Comparison of ENCODE assay signal across 21 cellular contexts in genomic region chr14:37652042-37652441, GRCh38. TPM values are rescaled to one million over a fixed set of nuclear protein-coding genes. Genes with fewer than 3 reads are reported as not detected.
A peak's percentile ranks its signal among the peaks of the same experiment; 100 is the strongest.
DNase-seq lines count a peak whose midpoint lies in the region; ATAC-seq, FAIRE-seq and TF ChIP-seq lines count a peak whose summit lies in the region.
"Had no signal": no experiment of that assay in that cellular context is flagged by ENCODE, and none has a peak within 500 bp of the region (broad histone marks: within the 10 kb centered on the region; RNA-seq: fewer than 3 reads in every experiment).

No MANE protein-coding gene starts in this region.

- no peaks in the 10 kb centered on the region; the same call in 1 of the 2 replicates for H3K23me2 ChIP-seq in H1 (ENCODE audit: low read depth, low read length)

- TF ChIP-seq RAD21 in A549 (conservative IDR thresholded peaks at IDR 0.05 in 1 of 2, IDR thresholded peaks at IDR 0.05 in 1 of 2): no peak
- no peak for TF ChIP-seq RAD21 in H1 (IDR thresholded peaks at IDR 0.05 in 1 of 2, conservative IDR thresholded peaks at IDR 0.05 in 1 of 2; ENCODE audit: low read depth in 2 of 2, low read length in 2 of 2)

- TF ChIP-seq CTCF in A549 (IDR thresholded peaks at IDR 0.05): no peak
- no peak for TF ChIP-seq CTCF in H1 (IDR thresholded peaks at IDR 0.05; ENCODE audit: control extremely low read depth in 1 of 3, insufficient read depth in 1 of 3, low read depth in 1 of 3, low read length in 3 of 3)
- no peak for TF ChIP-seq CTCF in A673 (conservative IDR thresholded peaks at IDR 0.05; ENCODE audit: low read depth, low read length)

- intact Hi-C loops in A673 (cut with micrococcal nuclease; ENCODE audit: unreplicated experiment): no loop called here

- H3K27me3 ChIP-seq in Karpas-422 (ENCODE audit: low read length) (no peaks in the 10 kb centered on the region), H1 (replicated peaks in 1 of 4; ENCODE audit: control insufficient read depth in 3 of 4, extremely low read depth in 1 of 4, insufficient read depth in 3 of 4, low read length in 3 of 4) (no peaks in the 10 kb centered on the region), A673 (replicated peaks; ENCODE audit: insufficient read depth, low read depth, low read length, poor library complexity) (no peaks in the 10 kb centered on the region)

- no peaks in the 10 kb centered on the region for H3K9me2 ChIP-seq in Karpas-422 (replicated peaks; ENCODE audit: insufficient read depth, low read length)

- H3K9me3 ChIP-seq in A549 (no peaks in the 10 kb centered on the region), Karpas-422 (ENCODE audit: low read length) (no peaks in the 10 kb centered on the region), H1 (ENCODE audit: insufficient read depth in 2 of 2, low read depth in 1 of 2, low read length in 1 of 2) (no peaks in the 10 kb centered on the region), A673 (ENCODE audit: low read depth, low read length, poor library complexity, severe bottlenecking) (no peaks in the 10 kb centered on the region)

- FAIRE-seq in A549 (lab: Jason Lieb, UNC): no peak
- FAIRE-seq in H1 (lab: Jason Lieb, UNC): no peak
- FAIRE-seq: A204.1, GM12892, GM19239 had no signal

- no peak overlapping the region for H4K8ac ChIP-seq in H1 (ENCODE audit: extremely low read depth, insufficient read depth, low read length)

- POLR2A ChIA-PET in A549 (lab: Yijun Ruan, JAX) (no interaction called here), H1 (lab: Charles Lee; ENCODE audit: partially characterized antibody) (no interaction called here), A673 (lab: Charles Lee; ENCODE audit: low non-redundant PET) (no interaction called here)

- no TSS peak for BruUV-seq in A673 (replicated peaks; lab: Mats Ljungman, UMichigan)

- H3K4me3 ChIP-seq in A549 (no peak overlapping the region), Karpas-422 (ENCODE audit: low read length) (peak overlapping the region; percentile 2; the same call in 1 of the 2 replicates), H1 (ENCODE audit: extremely low read depth in 1 of 4, insufficient read depth in 2 of 4, low read depth in 3 of 4, low read length in 4 of 4) (no peak overlapping the region), A673 (ENCODE audit: low read depth, low read length, poor library complexity, severe bottlenecking) (no peak overlapping the region)

- no peak for DNase-seq in A549 (ENCODE audit: low read depth in 1 of 2, low spot score in 1 of 2)
- DNase-seq in Karpas-422: no peak
- no peak for DNase-seq in H1 (ENCODE audit: low read depth in 1 of 2, low spot score in 2 of 2)
- DNase-seq in A673 (ENCODE audit: low spot score): no peak
- DNase-seq in GM03348 (ENCODE audit: low spot score): no peak
- DNase-seq in cortex of kidney (lab: John Stamatoyannopoulos, UW): no peak
- DNase-seq: C1 segment of cervical spinal cord; Calu3; CD4-positive, alpha-beta memory T cell; COR-L47; DMS53; DMS79 treated with DMSO at 0.1 percent for 48 hours; GF-D8; GOT3; H7; HCEC 1CT had no signal

- CTCF ChIA-PET in A549 (lab: Yijun Ruan, JAX) (no interaction called here), H1 (lab: Charles Lee; ENCODE audit: partially characterized antibody) (no interaction called here), A673 (lab: Charles Lee) (no interaction called here)

- H3K79me2 ChIP-seq in Karpas-422 (ENCODE audit: low read length) (no peaks in the 10 kb centered on the region), H1 (ENCODE audit: control insufficient read depth in 1 of 2, insufficient read depth in 2 of 2, low read length in 2 of 2) (no peaks in the 10 kb centered on the region)

- no peak overlapping the region for H4K5ac ChIP-seq in H1 (ENCODE audit: insufficient read length, low read depth, low read length)

- H2BK12ac ChIP-seq in H1 (ENCODE audit: low read depth, low read length): no peak overlapping the region

- no peak for TF ChIP-seq POLR2A in A549 (IDR thresholded peaks at IDR 0.05; ENCODE audit: low read length)
- no peak for TF ChIP-seq POLR2A in H1 (IDR thresholded peaks at IDR 0.05; ENCODE audit: control extremely low read depth in 1 of 2, low read depth in 2 of 2, low read length in 2 of 2)

- H2AK5ac ChIP-seq in H1 (ENCODE audit: low read depth, low read length): no peak overlapping the region

- no peak overlapping the region for H3K56ac ChIP-seq in H1 (replicated peaks; ENCODE audit: insufficient read length, low read depth, low read length)

- no peak overlapping the region for H2BK20ac ChIP-seq in H1 (ENCODE audit: low read length)

- no peak overlapping the region for H3K4ac ChIP-seq in H1 (replicated peaks; ENCODE audit: insufficient read length, low read depth, low read length)

- H3K36me3 ChIP-seq in Karpas-422 (ENCODE audit: insufficient read depth, low read length) (no peaks in the 10 kb centered on the region; the same call in 1 of the 2 replicates), H1 (ENCODE audit: control insufficient read depth in 2 of 4, insufficient read depth in 4 of 4, low read length in 3 of 4) (no peaks in the 10 kb centered on the region), A673 (ENCODE audit: insufficient read depth, low read length, poor library complexity, severe bottlenecking) (no peaks in the 10 kb centered on the region)

- H2BK5ac ChIP-seq in H1 (ENCODE audit: low read depth, low read length): no peak overlapping the region

- H3K4me2 ChIP-seq in A549: no peak overlapping the region
- peak overlapping the region; percentile 63 for H3K4me2 ChIP-seq in Karpas-422 (ENCODE audit: low read depth, low read length, poor library complexity, severe bottlenecking)
- no peak overlapping the region for H3K4me2 ChIP-seq in H1 (ENCODE audit: insufficient read depth in 1 of 2, low read depth in 2 of 2, low read length in 2 of 2)

- H3K18ac ChIP-seq in H1 (ENCODE audit: extremely low read depth, low read length): no peak overlapping the region; the same call in 1 of the 2 replicates

- peak overlapping the region; percentile 1; the same call in 1 of the 2 replicates for H2BK15ac ChIP-seq in H1 (ENCODE audit: low read length)

- 95% methylated on average over 4 of the region's 4 CpGs for WGBS in A549 (ENCODE audit: missing lambda C conversion rate)
- 95% methylated on average over 4 of the region's 4 CpGs; no CpG with 5 or more reads in 1 of the 2 experiments for WGBS in H1 (ENCODE audit: extremely low coverage in 1 of 2, insufficient coverage in 1 of 2, insufficient read length in 1 of 2, insufficient replicate concordance in 2 of 2, low coverage in 1 of 2, low lambda C conversion rate in 2 of 2, missing lambda C conversion rate in 1 of 2), 2 experiments

- H3K4me1 ChIP-seq in A549: peaks cover 9% of the 10 kb centered on the region; the same call in 2 of the 3 replicates
- H3K4me1 ChIP-seq in Karpas-422 (ENCODE audit: low read length): peaks cover 71% of the 10 kb centered on the region
- H3K4me1 ChIP-seq in H1 (replicated peaks in 1 of 4; ENCODE audit: control insufficient read depth in 3 of 4, insufficient read depth in 4 of 4, low read length in 3 of 4): peaks cover 2 to 9% (median 2%) of the 10 kb centered on the region in 4 experiments; a peak in 5 of 7 replicates
- no peaks in the 10 kb centered on the region for H3K4me1 ChIP-seq in A673 (ENCODE audit: insufficient read depth, low read length, poor library complexity, severe bottlenecking)

- TF ChIP-seq EP300 in A549 (IDR thresholded peaks at IDR 0.05) (no peak), H1 (IDR thresholded peaks at IDR 0.05; ENCODE audit: borderline replicate concordance in 1 of 2, low read depth in 2 of 2, low read length in 2 of 2) (no peak)

- H2BK120ac ChIP-seq in H1 (replicated peaks; ENCODE audit: low read depth, low read length): no peak overlapping the region

- ATAC-seq in A549: no peak

- no peak overlapping the region for H3K23ac ChIP-seq in H1 (ENCODE audit: insufficient read length)

- peak overlapping the region; percentile 57 for H2AFZ ChIP-seq in Karpas-422 (ENCODE audit: low read length)
- no peak overlapping the region; the same call in 1 of the 2 replicates for H2AFZ ChIP-seq in H1 (ENCODE audit: low read length)

- no peak overlapping the region for H4K91ac ChIP-seq in H1 (replicated peaks; ENCODE audit: insufficient read length, low read length)

- H3K79me1 ChIP-seq in H1 (ENCODE audit: low read depth, low read length): no peaks in the 10 kb centered on the region

- no peaks in the 10 kb centered on the region for H4K20me1 ChIP-seq in Karpas-422 (ENCODE audit: insufficient read depth, low read depth, low read length)
- H4K20me1 ChIP-seq in H1 (replicated peaks in 1 of 2; ENCODE audit: control insufficient read depth in 1 of 2, insufficient read depth in 2 of 2, low read length in 2 of 2): no peaks in the 10 kb centered on the region

- H3K9ac ChIP-seq in Karpas-422 (ENCODE audit: low read length): peak overlapping the region; percentile 29; the same call in 1 of the 2 replicates
- H3K9ac ChIP-seq in H1 (replicated peaks in 1 of 4; ENCODE audit: extremely low read depth in 1 of 4, low read depth in 3 of 4, low read length in 3 of 4): no peak overlapping the region

- H3K27ac ChIP-seq in A549 (no peak overlapping the region), Karpas-422 (ENCODE audit: low read length) (peak overlapping the region; percentile 94), H1 (ENCODE audit: low read depth, low read length) (no peak overlapping the region), A673 (ENCODE audit: low read depth, low read length, poor library complexity, severe bottlenecking) (no peak overlapping the region)

- no peak overlapping the region for H3K14ac ChIP-seq in H1 (ENCODE audit: insufficient read length)

RNA-seq across cellular contexts. Expression of gene TTC6, which starts 56.6 kb away (rescaled TPM):
- polyA plus RNA-seq in A549 (2011; rRNA removed) (0.79 and 1.7 TPM in 2 replicates), A549 (2017; fragmentation: RNase III; extraction: RNeasy Plus Mini Kit Qiagen cat#74134 plus additional on column Dnase treatment) (0.21 to 0.41 TPM (median 0.34 TPM) in 3 replicates), H1 (2011; rRNA removed) (0.02 and 0.05 TPM in 2 replicates)
- polyA plus RNA-seq in A549 (2012; cell fraction: cytosol; rRNA removed): 0.18 and 0.22 TPM in 2 replicates
- 0.53 and 1.3 TPM in 2 replicates for polyA plus RNA-seq in A549 (2012; cell fraction: nucleus; rRNA removed)
- 1.3 and 1.8 TPM in 2 replicates for polyA minus RNA-seq in A549 (2011; rRNA and poly(A)+ RNA removed)
- total RNA-seq in Karpas-422 (2014; rRNA removed; shearing (Covaris generic); ENCODE audit: low replicate concordance): not detected in 2 replicates
- not detected in 2 replicates for total RNA-seq in H1 (2021; fragmentation: NEBNext Ultra II Directional; extraction: Animal tissue kit (Norgen Biotek cat#: 25700))
- polyA plus RNA-seq in H1 (2011; cell fraction: cytosol; rRNA removed): 0.05 TPM
- polyA plus RNA-seq in H1 (2011; cell fraction: nucleus; rRNA removed): 0.04 TPM
- polyA plus RNA-seq in H1 (2012, experiment 1 of 2): 0.08 TPM in 1 of 4 replicates, not detected in the others
- not detected for polyA plus RNA-seq in H1 (2012, experiment 2 of 2)
- polyA plus RNA-seq in H1 (2013, experiment 1 of 2): 0.02 TPM
- 0.09 TPM for polyA plus RNA-seq in H1 (2013, experiment 2 of 2)
- polyA minus RNA-seq in H1 (2011; rRNA and poly(A)+ RNA removed): 0.05 TPM in 1 of 2 replicates, not detected in the other
- not detected for polyA minus RNA-seq in H1 (2011; cell fraction: cytosol; rRNA and poly(A)+ RNA removed)
- polyA minus RNA-seq in H1 (2011; cell fraction: nucleus; rRNA and poly(A)+ RNA removed): 0.10 TPM
- total RNA-seq in A673 (2021): 0.11 and 0.35 TPM in 2 replicates
- total RNA-seq: CD4-positive, alpha-beta memory T cell; G401 had no signal
- polyA plus RNA-seq: BJ; CD4-positive, alpha-beta memory T cell had no signal

RNA-seq across cellular contexts. Expression of gene FOXA1, which starts 57.0 kb away (rescaled TPM):
- polyA plus RNA-seq in A549 (2011; rRNA removed) (17.9 and 18.1 TPM in 2 replicates), A549 (2017; fragmentation: RNase III; extraction: RNeasy Plus Mini Kit Qiagen cat#74134 plus additional on column Dnase treatment) (5.5 to 5.9 TPM (median 5.8 TPM) in 3 replicates), H1 (2011; rRNA removed) (0.05 and 0.08 TPM in 2 replicates)
- 11.1 and 15.1 TPM in 2 replicates for polyA plus RNA-seq in A549 (2012; cell fraction: cytosol; rRNA removed)
- polyA plus RNA-seq in A549 (2012; cell fraction: nucleus; rRNA removed): 14.2 and 22.2 TPM in 2 replicates
- polyA minus RNA-seq in A549 (2011; rRNA and poly(A)+ RNA removed): 15.5 and 16.1 TPM in 2 replicates
- not detected in 2 replicates for total RNA-seq in Karpas-422 (2014; rRNA removed; shearing (Covaris generic); ENCODE audit: low replicate concordance)
- total RNA-seq in H1 (2021; fragmentation: NEBNext Ultra II Directional; extraction: Animal tissue kit (Norgen Biotek cat#: 25700)): 0.17 and 0.20 TPM in 2 replicates
- polyA plus RNA-seq in H1 (2011; cell fraction: cytosol; rRNA removed): 0.05 TPM
- polyA plus RNA-seq in H1 (2011; cell fraction: nucleus; rRNA removed): not detected
- polyA plus RNA-seq in H1 (2012, experiment 1 of 2): 0.08 to 0.19 TPM in 2 of 4 replicates, not detected in the others
- polyA plus RNA-seq in H1 (2012, experiment 2 of 2): 0.07 TPM
- polyA plus RNA-seq in H1 (2013, experiment 1 of 2): 0.10 TPM
- polyA plus RNA-seq in H1 (2013, experiment 2 of 2): 0.06 TPM
- 0.09 TPM in 1 of 2 replicates, not detected in the other for polyA minus RNA-seq in H1 (2011; rRNA and poly(A)+ RNA removed)
- not detected for polyA minus RNA-seq in H1 (2011; cell fraction: cytosol; rRNA and poly(A)+ RNA removed)
- 0.30 TPM for polyA minus RNA-seq in H1 (2011; cell fraction: nucleus; rRNA and poly(A)+ RNA removed)
- total RNA-seq in A673 (2021): 4.3 and 7.5 TPM in 2 replicates
- total RNA-seq: CD4-positive, alpha-beta memory T cell; G401 had no signal
- polyA plus RNA-seq: CD4-positive, alpha-beta memory T cell had no signal

Comparison
In these comparisons a context has a peak if more than half of its experiments do, and no peak if none do; other contexts are left out.
1. Of the 18 proteins assayed by ChIP-seq in both H1 and A549: peak only in H1: none; only in A549: MAFK; in both: none; in neither: 17.